In genomic region chr6:73610444-73611275, GRCh38 we compare ENCODE assay signal across 8 cellular contexts. TPM values are rescaled to one million over a fixed set of nuclear protein-coding genes. Genes with fewer than 3 reads are reported as not detected.
A peak's percentile ranks its signal among the peaks of the same experiment; 100 is the strongest.
DNase-seq lines count a peak whose midpoint lies in the region; ATAC-seq and TF ChIP-seq lines count a peak whose summit lies in the region.

No MANE protein-coding gene starts in this region.

- H3K27ac Mint-ChIP-seq in HFFc6 (peak overlapping the region; percentile 21; the same call in 1 of the 2 replicates), natural killer cell (peak overlapping the region in 1 of 2 donors; percentile 35)

- POLR2A ChIA-PET in RWPE1 (lab: Yijun Ruan, JAX; ENCODE audit: low non-redundant PET): interaction anchor here (0.6 to 0.7 kb wide), 2 partner anchors 83 to 90 kb away, joined by 3 read pairs; no protein-coding TSS in a partner anchor

- peaks cover 6% of the 10 kb centered on the region; the same call in 1 of the 2 replicates for H3K36me3 Mint-ChIP-seq in HFFc6 (ENCODE audit: low read depth)
- peaks cover 26% of the 10 kb centered on the region for H3K36me3 Mint-ChIP-seq in natural killer cell

- no peak overlapping the region for H3K4me3 Mint-ChIP-seq in HFFc6
- no peak overlapping the region for H3K4me3 Mint-ChIP-seq in natural killer cell

- ATAC-seq in natural killer cell (peak; percentile 69 to 85 (median 71)), HG03442 (IDR thresholded peaks at IDR 0.05; ENCODE audit: unreplicated experiment) (no peak), HG03565 (IDR thresholded peaks at IDR 0.05; ENCODE audit: unreplicated experiment) (no peak), HG02798 (IDR thresholded peaks at IDR 0.05; ENCODE audit: poor library complexity, unreplicated experiment) (no peak)

- H3K4me1 Mint-ChIP-seq in HFFc6 (ENCODE audit: low read depth) (peaks cover 13% of the 10 kb centered on the region), natural killer cell (peaks cover 0 to 5% of the 10 kb centered on the region in 2 donors)

- peak; percentile 10 for DNase-seq in DMS153 (lab: John Stamatoyannopoulos, UW)
- peak; percentile 58 for DNase-seq in HFFc6
- peak; percentile 59 for DNase-seq in RWPE1 (ENCODE audit: low spot score)
- DNase-seq in esophagus muscularis mucosa (ENCODE audit: extremely low spot score): no peak
- DNase-seq in natural killer cell: no peak

- 0 out of 2 replicates have a peak overlapping the region, but pooled peaks have one; percentile 14 for H3K27ac ChIP-seq in RWPE1
- H3K27ac ChIP-seq in esophagus muscularis mucosa (replicated peaks in 1 of 4): peak overlapping the region in 3 of 4 donors; percentile 6 to 26 (median 21)

- H3K27me3 ChIP-seq in esophagus muscularis mucosa: no peaks in the 10 kb centered on the region

- TF ChIP-seq EP300 in esophagus muscularis mucosa (IDR thresholded peaks at IDR 0.05): no peak

- 59% methylated on average over 6 of the region's 6 CpGs for WGBS in esophagus muscularis mucosa

- peaks cover 15 to 84% (median 62%) of the 10 kb centered on the region in 4 donors for H3K36me3 ChIP-seq in esophagus muscularis mucosa

- no peak overlapping the region for H3K4me3 ChIP-seq in esophagus muscularis mucosa

- no peaks in the 10 kb centered on the region for H3K9me3 ChIP-seq in esophagus muscularis mucosa

- peak; percentile 85 for TF ChIP-seq CTCF in HFFc6 (IDR thresholded peaks at IDR 0.05)
- peak; percentile 77 for TF ChIP-seq CTCF in RWPE1 (conservative IDR thresholded peaks at IDR 0.05; ENCODE audit: low read depth)
- peak; percentile 69 to 75 (median 72) for TF ChIP-seq CTCF in esophagus muscularis mucosa (IDR thresholded peaks at IDR 0.05)
- TF ChIP-seq CTCF in natural killer cell (IDR thresholded peaks at IDR 0.05): peak; percentile 87

- H3K9me3 Mint-ChIP-seq in HFFc6 (no peaks in the 10 kb centered on the region), natural killer cell (no peaks in the 10 kb centered on the region)

- CTCF ChIA-PET in RWPE1 (lab: Yijun Ruan, JAX): interaction anchor here (0.6 to 1.7 kb wide), 7 partner anchors 12 to 95 kb away, joined by 3 to 18 read pairs (median 4); no protein-coding TSS in a partner anchor

- intact Hi-C loops in esophagus muscularis mucosa (cut with DNase I) (loop anchor here (2.0 kb wide), 1 partner anchor 96 kb away; no protein-coding TSS in a partner anchor), natural killer cell (cut with micrococcal nuclease) (loop anchor here (1.0 kb wide), 1 partner anchor 95 kb away; no protein-coding TSS in a partner anchor)

- peaks cover 0 to 10% (median 9%) of the 10 kb centered on the region in 4 donors for H3K4me1 ChIP-seq in esophagus muscularis mucosa

- TF ChIP-seq POLR2A in esophagus muscularis mucosa (IDR thresholded peaks at IDR 0.05; ENCODE audit: low read depth): no peak

- peaks cover 1% of the 10 kb centered on the region; the same call in 1 of the 2 replicates for H3K27me3 Mint-ChIP-seq in HFFc6 (ENCODE audit: insufficient read depth)
- no peaks in the 10 kb centered on the region for H3K27me3 Mint-ChIP-seq in natural killer cell (ENCODE audit: low read depth in 2 of 2)

RNA-seq across cellular contexts. Expression of gene SLC17A5, which starts 43.1 kb away (rescaled TPM):
- total RNA-seq in HFFc6 (2021; fragmentation: NEBNext Ultra II Directional; extraction: Animal tissue kit (Norgen Biotek cat#: 25700)): 10 to 100 TPM; 20.4 to 29.9 (median 26.8) TPM
- total RNA-seq in esophagus muscularis mucosa (10 to 100 TPM; 15.0 to 17.9 (median 16.2) TPM), natural killer cell (10 to 100 TPM in 1 of 3 donors, 1 to 10 TPM in 2; 8.5 to 13.8 (median 9.1) TPM)

Comparison
In these comparisons a context has a peak if more than half of its experiments do, and no peak if none do; other contexts are left out.
1. DNase-seq: peak in DMS153 (single experiment), HFFc6 (single experiment) and RWPE1 (single experiment); none in esophagus muscularis mucosa (single experiment) and natural killer cell (single experiment).
2. ATAC-seq: peak in natural killer cell (3 of 3); none in HG03442 (single experiment), HG03565 (single experiment) and HG02798 (single experiment).
3. Peak in every context shown above with its lines, with median percentiles within 50 percentile points of each other: CTCF ChIP-seq.